ENCODE assay signal across 8 cellular contexts in the genomic region with DNA sequence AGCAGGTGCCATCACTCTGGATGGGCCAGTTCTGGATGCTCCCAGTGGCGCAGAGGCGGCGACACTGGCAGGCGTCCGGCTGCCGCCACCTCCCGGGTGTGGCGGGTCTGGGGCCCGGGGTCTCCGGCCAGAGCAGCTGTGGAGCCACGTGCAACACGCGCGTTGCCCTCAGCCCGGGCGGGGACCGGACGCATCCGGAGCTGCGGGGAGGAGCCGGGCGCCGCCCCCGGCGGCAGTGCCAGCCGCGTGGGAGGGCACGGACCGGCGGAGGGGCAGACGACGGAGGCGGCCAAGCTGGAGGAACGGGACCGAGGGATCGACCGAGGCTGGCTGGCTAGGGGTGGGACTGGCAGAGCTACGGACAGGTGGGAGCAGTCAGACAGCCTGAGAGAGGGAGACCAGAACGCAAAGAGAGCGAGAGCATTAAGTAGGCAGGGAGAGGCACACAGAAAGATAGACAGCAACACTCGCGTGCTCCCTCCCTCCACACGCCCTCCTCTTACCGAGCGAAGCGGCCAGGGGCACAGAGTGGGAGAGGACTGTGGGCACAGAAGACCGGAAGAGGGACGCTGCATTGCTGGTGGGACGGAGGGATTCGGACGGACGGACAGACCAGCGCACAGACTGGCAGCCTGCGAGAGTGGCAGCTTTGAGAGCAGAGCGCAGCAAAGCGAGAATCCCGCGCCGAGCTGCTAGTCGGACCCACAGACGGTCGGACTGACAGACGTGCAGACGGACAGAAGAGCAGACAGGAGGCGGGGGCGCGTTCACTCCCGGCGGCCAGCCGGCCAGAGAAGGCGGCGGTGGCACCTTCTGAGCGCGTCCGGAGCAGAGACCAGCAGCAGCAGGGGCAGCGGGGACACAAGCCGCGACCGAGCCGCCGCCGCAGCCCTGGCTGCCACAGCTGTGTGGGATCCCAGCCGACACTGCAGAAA. TPM values are rescaled to one million over a fixed set of nuclear protein-coding genes. Genes with fewer than 3 reads are reported as not detected.
DNase-seq lines count a peak whose midpoint lies in the region; ATAC-seq, FAIRE-seq and TF ChIP-seq lines count a peak whose summit lies in the region.

TSS of gene ARPP21 (plus strand) at position 275 of the 935 bp plus-strand sequence. CDS start 42,227 bp downstream, outside the sequence.

- TF ChIP-seq RAD21 in GM12878 (IDR thresholded peaks at IDR 0.05; ENCODE audit: insufficient read depth, low read depth, low read length) = no peak

- in situ Hi-C loops in GM12878 (cut with MboI) = no loop called here

- no peak for TF ChIP-seq CTCF in GM12878 (IDR thresholded peaks at IDR 0.05 in 2 of 3, conservative IDR thresholded peaks at IDR 0.05 in 1 of 3; ENCODE audit: control insufficient read depth in 2 of 3, extremely low read depth in 1 of 3, insufficient read depth in 1 of 3, low read depth in 3 of 3, low read length in 3 of 3)

- peak; percentile 40; the same call in 1 of the 2 replicates for TF ChIP-seq POLR2A in GM12878 (IDR thresholded peaks at IDR 0.05; ENCODE audit: low read depth, low read length)

- BruUV-seq in GM12878 (replicated peaks; lab: Mats Ljungman, UMichigan) = no TSS peak

- CTCF ChIA-PET in GM12878 (lab: Yijun Ruan, JAX) = no interaction called here

- no peaks in the 10 kb centered on the region; the same call in 1 of the 2 replicates for H3K4me1 ChIP-seq in GM12878 (ENCODE audit: control insufficient read depth, insufficient read depth, low read length)

- peak within 1 kb of the TSS; percentile 89 for H3K4me3 ChIP-seq in Jurkat, Clone E6-1 (ENCODE audit: low read length)
- H3K4me3 ChIP-seq in GM12878 = no peak within 1 kb of the TSS
- peak within 1 kb of the TSS in 4 of 7 experiments; percentile 12 to 32 (median 14) for H3K4me3 ChIP-seq in skin epidermis

- no peaks in the 10 kb centered on the region for H4K20me1 ChIP-seq in GM12878 (ENCODE audit: control insufficient read depth, insufficient read depth)

- no peak for FAIRE-seq in GM12878 (lab: Jason Lieb, UNC)

- no peaks in the 10 kb centered on the region for H3K9me3 ChIP-seq in GM12878 (replicated peaks; ENCODE audit: control insufficient read depth, insufficient read depth, low read length)

- no peak for TF ChIP-seq EP300 in GM12878 (IDR thresholded peaks at IDR 0.05; ENCODE audit: borderline replicate concordance in 1 of 2, control insufficient read depth in 1 of 2, low read depth in 2 of 2, low read length in 2 of 2)

- WGBS in GM12878 (ENCODE audit: insufficient coverage, insufficient replicate concordance, low lambda C conversion rate, missing lambda C conversion rate) = 2% methylated on average over 38 of the region's 83 CpGs

- peak; percentile 25 for DNase-seq in NCI-H2196 (lab: John Stamatoyannopoulos, UW; ENCODE audit: unreplicated experiment)
- no peak for DNase-seq in NCI-H2196 treated with DMSO at 0.1 percent for 48 hours (lab: John Stamatoyannopoulos, UW; ENCODE audit: unreplicated experiment)
- DNase-seq in Jurkat, Clone E6-1 (ENCODE audit: low read depth, low spot score) = no peak
- DNase-seq in GM12878 (ENCODE audit: low read depth, low spot score) = no peak
- peak; percentile 56 for DNase-seq in iPS-NIHi11 (ENCODE audit: low spot score)
- DNase-seq in NCI-H1048 (lab: John Stamatoyannopoulos, UW) = no peak

- H3K27ac ChIP-seq in GM12878 (ENCODE audit: control insufficient read depth, insufficient read depth) (no peak within 1 kb of the TSS), skin epidermis (no peak within 1 kb of the TSS)

- no peak within 1 kb of the TSS for H3K9ac ChIP-seq in GM12878 (ENCODE audit: control insufficient read depth, insufficient read depth, low read length)

- peak within 1 kb of the TSS; percentile 23; the same call in 1 of the 2 replicates for H2AFZ ChIP-seq in GM12878 (ENCODE audit: control insufficient read depth, low read depth, low read length)

- peak within 1 kb of the TSS; percentile 77 for H3K4me2 ChIP-seq in GM12878 (ENCODE audit: control insufficient read depth, insufficient read depth)

- RAD21 ChIA-PET in GM12878 (lab: Charles Lee; ENCODE audit: unreplicated experiment) = no interaction called here

- no peaks in the 10 kb centered on the region for H3K79me2 ChIP-seq in GM12878 (ENCODE audit: control insufficient read depth, insufficient read depth, low read length)

- no peaks in the 10 kb centered on the region for H3K36me3 ChIP-seq in GM12878 (ENCODE audit: control insufficient read depth in 2 of 2, insufficient read depth in 2 of 2, low read length in 1 of 2)

- intact Hi-C loops in GM12878 (cut with micrococcal nuclease; ENCODE audit: unreplicated experiment) = no loop called here

- no peak; the same call in 1 of the 3 replicates for ATAC-seq in GM12878
- ATAC-seq in HG03175 (IDR thresholded peaks at IDR 0.05; ENCODE audit: unreplicated experiment) = no peak

- SMC1A ChIA-PET in GM12878 (lab: Charles Lee; ENCODE audit: uncharacterized antibody, unreplicated experiment) = no interaction called here

- POLR2A ChIA-PET in GM12878 (lab: Charles Lee) = no interaction called here

- H3K27me3 ChIP-seq in GM12878 (replicated peaks in 1 of 2; ENCODE audit: control insufficient read depth in 2 of 2, insufficient read depth in 2 of 2, low read length in 1 of 2) = peaks cover 5 to 18% of the 10 kb centered on the region in 2 experiments

TF ChIP-seq in GM12878, 131 proteins besides CTCF, POLR2A, EP300 and RAD21:
- no peak for TF ChIP-seq NFXL1 (IDR thresholded peaks at IDR 0.05; ENCODE audit: borderline replicate concordance)
- peak; percentile 63; the same call in 1 of the 2 replicates for TF ChIP-seq EZH2 (IDR thresholded peaks at IDR 0.05; ENCODE audit: borderline replicate concordance, control insufficient read depth, low read depth, low read length)
- TF ChIP-seq SMAD1 (IDR thresholded peaks at IDR 0.05; ENCODE audit: low read depth, partially characterized antibody) = no peak
- TF ChIP-seq, protein P1, sequence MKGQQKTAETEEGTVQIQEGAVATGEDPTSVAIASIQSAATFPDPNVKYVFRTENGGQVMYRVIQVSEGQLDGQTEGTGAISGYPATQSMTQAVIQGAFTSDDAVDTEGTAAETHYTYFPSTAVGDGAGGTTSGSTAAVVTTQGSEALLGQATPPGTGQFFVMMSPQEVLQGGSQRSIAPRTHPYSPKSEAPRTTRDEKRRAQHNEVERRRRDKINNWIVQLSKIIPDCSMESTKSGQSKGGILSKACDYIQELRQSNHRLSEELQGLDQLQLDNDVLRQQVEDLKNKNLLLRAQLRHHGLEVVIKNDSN (IDR thresholded peaks at IDR 0.05; ENCODE audit: borderline replicate concordance, extremely low read length, insufficient read depth, low read depth, low read length) = peak; percentile 1
- no peak for TF ChIP-seq SRF (IDR thresholded peaks at IDR 0.05; ENCODE audit: low read depth in 2 of 2, low read length in 2 of 2)

RNA-seq across cellular contexts. Expression of gene ARPP21, which starts in this region (rescaled TPM):
- 80.0 TPM for polyA plus RNA-seq in Jurkat, Clone E6-1 (2012; ENCODE audit: insufficient read depth, insufficient read length)
- not detected in 2 replicates for total RNA-seq in GM12878 (2013; cell fraction: nucleolus; rRNA removed)
- total RNA-seq in GM12878 (2014; rRNA removed) (not detected in 2 replicates), GM12878 (2014; rRNA removed; fragmentation: Illumina TruSeq; extraction: Trizol) (not detected in 2 replicates), GM12878 (2021) (not detected in 2 replicates)
- polyA plus RNA-seq in GM12878 (2011; ENCODE audit: low read depth) = not detected
- polyA plus RNA-seq in GM12878 (2011; rRNA removed) (not detected in 2 replicates), GM12878 (2014; fragmentation: Illumina TruSeq; extraction: Trizol) (not detected in 2 replicates), GM12878 (2014; fragmentation: Nextera tagmentation; extraction: Ambion mirVana) (not detected), GM12878 (2014; rRNA removed) (not detected in 2 replicates), GM12878 (2016; fragmentation: Nextera tagmentation; extraction: Ambion mirVana) (not detected)
- not detected in 2 replicates for polyA plus RNA-seq in GM12878 (2011; cell fraction: cytosol; rRNA removed)
- polyA plus RNA-seq in GM12878 (2011; cell fraction: nucleus; rRNA removed) = not detected in 2 replicates
- not detected in 2 replicates for polyA plus RNA-seq in GM12878 (2012)
- polyA minus RNA-seq in GM12878 (2011; rRNA and poly(A)+ RNA removed) = not detected in 2 replicates
- polyA minus RNA-seq in GM12878 (2011; cell fraction: cytosol; rRNA and poly(A)+ RNA removed) = not detected in 2 replicates
- not detected in 2 replicates for polyA minus RNA-seq in GM12878 (2011; cell fraction: nucleus; rRNA and poly(A)+ RNA removed)

Comparison
In these comparisons a context has a peak if more than half of its experiments do, and no peak if none do; other contexts are left out.
1. DNase-seq: peak in NCI-H2196 (single experiment) and iPS-NIHi11 (single experiment); none in NCI-H2196 treated with DMSO at 0.1 percent for 48 hours (single experiment), Jurkat, Clone E6-1 (single experiment), GM12878 (single experiment) and NCI-H1048 (single experiment).